1 cellular context compared by ENCODE assay signal in the genomic region with DNA sequence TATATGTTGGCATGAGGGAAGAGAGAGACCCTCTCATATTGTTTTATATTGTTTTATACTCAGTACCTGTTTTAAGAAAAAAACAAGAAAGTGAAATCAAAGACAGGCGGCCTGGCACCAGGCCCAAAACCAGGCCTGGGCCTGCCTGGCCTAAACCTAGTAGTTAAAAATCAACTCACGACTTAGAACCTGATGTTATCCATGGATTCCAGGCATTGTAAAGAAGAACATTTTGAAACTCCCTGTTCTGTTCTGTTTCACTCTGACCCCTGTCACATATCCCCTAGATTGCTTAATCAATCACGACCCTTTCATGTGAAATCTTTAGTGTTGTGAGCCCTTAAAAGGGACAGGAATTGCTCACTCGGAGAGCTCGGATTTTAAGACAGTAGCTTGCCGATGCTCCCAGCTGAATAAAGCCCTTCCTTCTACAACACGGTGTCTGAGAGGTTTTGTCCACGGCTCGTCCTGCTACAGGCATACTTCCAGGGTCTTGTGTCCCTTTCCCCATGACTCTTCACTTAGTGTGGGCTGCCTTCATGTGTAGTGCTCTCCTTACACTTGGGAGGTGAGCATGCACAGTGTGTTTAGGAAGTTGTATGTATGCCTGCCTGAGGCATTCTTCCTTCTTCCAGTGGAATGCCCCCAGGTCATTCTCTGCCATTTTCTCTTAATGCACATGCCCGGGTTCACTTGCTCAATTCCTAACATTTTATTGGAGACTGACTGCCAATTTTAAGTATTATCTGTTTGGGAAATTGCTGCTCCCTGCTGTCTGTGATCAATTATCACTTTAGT.
TF ChIP-seq lines count a peak whose summit lies in the region.

No MANE protein-coding gene starts in this region.

TF ChIP-seq in liver, 16 proteins besides CTCF, POLR2A, EP300 and RAD21 (continued from another document):
- TF ChIP-seq REST (IDR thresholded peaks at IDR 0.05) (peak; percentile 31), NR2F2 (IDR thresholded peaks at IDR 0.05) (no peak), RXRA (IDR thresholded peaks at IDR 0.05) (peak; percentile 67 to 78)
